Comparison of ENCODE assay signal across 7 cellular contexts in the genomic region with DNA sequence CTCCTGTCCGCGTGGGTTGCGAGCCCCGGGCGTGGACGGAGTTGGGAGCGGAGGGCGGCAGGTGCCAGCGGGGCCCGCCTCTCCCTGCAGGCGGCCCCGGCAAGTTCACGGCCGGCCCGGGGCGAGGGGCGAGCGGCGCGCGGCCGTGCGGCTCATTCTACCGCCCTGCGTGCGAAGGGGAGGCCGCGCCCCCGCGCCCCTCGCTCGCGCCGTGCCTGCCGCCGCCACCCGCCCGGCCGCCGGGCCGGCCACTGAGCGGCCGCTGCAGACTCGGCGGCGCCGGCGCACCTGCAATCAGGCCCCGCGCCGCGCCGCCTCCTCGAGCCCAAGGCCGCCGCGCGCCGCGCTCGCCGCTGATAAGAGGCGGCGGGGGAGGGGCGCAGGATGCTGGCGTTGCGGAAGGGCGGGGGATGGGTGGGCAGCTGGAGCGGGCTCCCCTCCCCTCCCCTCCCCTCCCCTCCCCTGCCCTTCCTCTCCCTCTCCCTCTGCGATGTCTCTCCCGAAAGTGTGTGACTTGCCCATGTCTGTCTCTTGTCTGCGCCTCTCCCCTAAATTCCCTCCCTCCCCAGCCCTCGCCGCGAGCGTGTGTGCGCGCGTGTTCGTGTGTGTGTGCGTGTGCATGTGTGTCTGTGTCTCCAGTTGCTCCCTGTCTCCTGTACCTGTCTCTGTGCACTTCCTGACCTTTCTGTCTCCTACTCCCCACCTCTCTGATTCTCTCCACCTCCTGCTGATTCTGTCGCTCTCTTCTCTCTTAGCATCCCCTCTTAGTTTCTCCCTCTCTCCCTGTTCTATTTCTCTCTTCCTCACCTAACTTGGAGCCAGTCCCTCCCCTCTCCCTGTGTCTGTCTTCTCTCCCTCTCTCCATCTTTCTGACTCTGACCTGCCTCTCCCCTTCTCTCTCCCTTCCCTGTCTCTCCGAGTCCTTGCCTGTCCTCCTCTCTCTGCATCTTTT.
DNase-seq lines count a peak whose midpoint lies in the region; ATAC-seq, FAIRE-seq and TF ChIP-seq lines count a peak whose summit lies in the region.

No MANE protein-coding gene starts in this region.

- FAIRE-seq in HepG2 (lab: Jason Lieb, UNC) = no peak

- H2AFZ ChIP-seq in HepG2 (ENCODE audit: low read length) = no peak overlapping the region

- TF ChIP-seq RAD21 in HepG2 (CRISPR knock-in tag; IDR thresholded peaks at IDR 0.05) = peak; percentile 68

- no peaks in the 10 kb centered on the region for H3K4me1 Mint-ChIP-seq in MCF 10A (ENCODE audit: insufficient read depth, unreplicated experiment)

- peaks cover 27% of the 10 kb centered on the region for H3K27me3 Mint-ChIP-seq in MCF 10A (ENCODE audit: insufficient read depth, unreplicated experiment)

- no peak for TF ChIP-seq POLR2A in HepG2 (IDR thresholded peaks at IDR 0.05; ENCODE audit: insufficient read depth in 1 of 2, low read depth in 2 of 2, low read length in 2 of 2)

- 39% methylated on average over 23 of the region's 83 CpGs for WGBS in HepG2 (ENCODE audit: low lambda C conversion rate)
- WGBS in thymus = 4% methylated on average over 83 of the region's 83 CpGs

- H3K79me2 ChIP-seq in HepG2 (ENCODE audit: insufficient read depth, low read length) = no peaks in the 10 kb centered on the region

- H3K27ac ChIP-seq in HepG2 (ENCODE audit: extremely low read length, insufficient read depth, low read length) (peak overlapping the region; percentile 73), thymus (ENCODE audit: low read depth) (no peak overlapping the region)

- intact Hi-C loops in MCF 10A (cut with micrococcal nuclease) = no loop called here
- intact Hi-C loops in HepG2 (cut with micrococcal nuclease; ENCODE audit: unreplicated experiment) = loop anchor here (1.0 to 2.0 kb wide), 2 partner anchors 29 to 35 kb away; no protein-coding TSS in a partner anchor

- in situ Hi-C loops in HepG2 (cut with HindIII; ENCODE audit: extremely low pct_ligation_motif_present, low pct_unique_long_range_greater_than_20kb) = loop anchor here (25.0 kb wide), 1 partner anchor 790 kb away; no protein-coding TSS in a partner anchor

- TF ChIP-seq EP300 in HepG2 (IDR thresholded peaks at IDR 0.05; ENCODE audit: low read depth in 2 of 2, low read length in 2 of 2) (peak; percentile 88; a peak in 3 of 4 replicates), HepG2 (CRISPR knock-in tag; IDR thresholded peaks at IDR 0.05; ENCODE audit: borderline replicate concordance) (no peak)

- H3K27ac Mint-ChIP-seq in MCF 10A (ENCODE audit: low read depth, unreplicated experiment) = no peak overlapping the region

- H3K27me3 ChIP-seq in HepG2 (ENCODE audit: control insufficient read depth in 1 of 2, insufficient read depth in 2 of 2, low read length in 2 of 2) = no peaks in the 10 kb centered on the region
- H3K27me3 ChIP-seq in thymus (ENCODE audit: control insufficient read depth, insufficient read depth) = peaks cover 11% of the 10 kb centered on the region

- ATAC-seq in HepG2 (peak; percentile 89), GM19452 (IDR thresholded peaks at IDR 0.05; ENCODE audit: unreplicated experiment) (no peak)

- POLR2A ChIA-PET in MCF 10A (lab: Yijun Ruan, JAX) = no interaction called here
- POLR2A ChIA-PET in HepG2 (lab: Yijun Ruan, JAX) = interaction anchor here (0.6 to 1.3 kb wide), 4 partner anchors 16 to 33 kb away, joined by 3 to 4 read pairs (median 4); no protein-coding TSS in a partner anchor

- H3K36me3 Mint-ChIP-seq in MCF 10A (ENCODE audit: insufficient read depth, unreplicated experiment) = no peaks in the 10 kb centered on the region

- H4K20me1 ChIP-seq in HepG2 (ENCODE audit: insufficient read depth, low read length) = no peaks in the 10 kb centered on the region

- no peaks in the 10 kb centered on the region for H3K9me3 Mint-ChIP-seq in MCF 10A (ENCODE audit: unreplicated experiment)

- BruUV-seq in MCF 10A (replicated peaks; lab: Mats Ljungman, UMichigan) (no TSS peak), HepG2 (replicated peaks; lab: Mats Ljungman, UMichigan) (no TSS peak)

- peak; percentile 3 for DNase-seq in GM19238 (ENCODE audit: insufficient read length, low spot score)
- DNase-seq in NCI-H2029 treated with DMSO at 0.1 percent for 48 hours (lab: John Stamatoyannopoulos, UW) = peak; percentile 24
- peak; percentile 12 for DNase-seq in MCF 10A (ENCODE audit: unreplicated experiment)
- peak; percentile 66 for DNase-seq in HepG2 (ENCODE audit: low spot score)
- no peak for DNase-seq in effector CD8-positive, alpha-beta T cell (lab: John Stamatoyannopoulos, UW)

- H3K9ac ChIP-seq in HepG2 (ENCODE audit: insufficient read depth, low read depth, low read length) = peak overlapping the region; percentile 64

- H3K36me3 ChIP-seq in HepG2 (replicated peaks in 1 of 2; ENCODE audit: control insufficient read depth in 1 of 2, insufficient read depth in 2 of 2, low read length in 2 of 2) (no peaks in the 10 kb centered on the region), thymus (ENCODE audit: control insufficient read depth, insufficient read depth) (no peaks in the 10 kb centered on the region)

- CTCF ChIA-PET in MCF 10A (lab: Yijun Ruan, JAX) = no interaction called here
- CTCF ChIA-PET in HepG2 (lab: Yijun Ruan, JAX; ENCODE audit: low intra/inter-chr PET ratio, low total read pairs) = interaction anchor here (1.0 to 1.1 kb wide), 2 partner anchors 54 to 301 kb away, joined by 3 read pairs; no protein-coding TSS in a partner anchor

- H3K4me1 ChIP-seq in HepG2 (ENCODE audit: insufficient read depth, low read length) (peaks cover 91% of the 10 kb centered on the region), thymus (ENCODE audit: control insufficient read depth, insufficient read depth, low read length) (no peaks in the 10 kb centered on the region)

- H3K4me3 ChIP-seq in HepG2 (replicated peaks in 1 of 3; ENCODE audit: insufficient read depth in 1 of 3, low read depth in 2 of 3, low read length in 3 of 3) = peak overlapping the region; percentile 25 to 59 (median 32); a peak in 5 of 6 replicates
- H3K4me3 ChIP-seq in thymus (ENCODE audit: low read length) = peak overlapping the region; percentile 35

- peak overlapping the region; percentile 55 for H3K4me3 Mint-ChIP-seq in MCF 10A (ENCODE audit: unreplicated experiment)

- no peak for TF ChIP-seq CTCF in MCF 10A (IDR thresholded peaks at IDR 0.05; ENCODE audit: unreplicated experiment)
- no peak for TF ChIP-seq CTCF in HepG2 (CRISPR knock-in tag; IDR thresholded peaks at IDR 0.05)

- peak overlapping the region; percentile 90 for H3K4me2 ChIP-seq in HepG2 (ENCODE audit: low read depth, low read length)

- no peaks in the 10 kb centered on the region for H3K9me3 ChIP-seq in HepG2 (ENCODE audit: low read length)
- no peaks in the 10 kb centered on the region for H3K9me3 ChIP-seq in thymus (ENCODE audit: control insufficient read depth)

TF ChIP-seq in HepG2, 621 proteins besides CTCF, POLR2A, EP300 and RAD21 (continues in another document):
- TF ChIP-seq CBX2 (IDR thresholded peaks at IDR 0.05; ENCODE audit: low read depth, low read length) (no peak), CBX2 (CRISPR knock-in tag; IDR thresholded peaks at IDR 0.05; ENCODE audit: low read depth) (no peak), ZBTB7B (CRISPR knock-in tag; IDR thresholded peaks at IDR 0.05) (no peak), MATR3 (CRISPR knock-in tag; IDR thresholded peaks at IDR 0.05) (no peak), ZNF75D (CRISPR knock-in tag; IDR thresholded peaks at IDR 0.05; ENCODE audit: borderline replicate concordance) (no peak), KDM3A (CRISPR knock-in tag; IDR thresholded peaks at IDR 0.05; ENCODE audit: low read depth) (no peak), TOE1 (CRISPR knock-in tag; IDR thresholded peaks at IDR 0.05) (no peak), MXI1 (IDR thresholded peaks at IDR 0.05; ENCODE audit: borderline replicate concordance, low read depth, low read length) (no peak), ZNF160 (CRISPR knock-in tag; IDR thresholded peaks at IDR 0.05) (no peak)
- TF ChIP-seq, protein P1, sequence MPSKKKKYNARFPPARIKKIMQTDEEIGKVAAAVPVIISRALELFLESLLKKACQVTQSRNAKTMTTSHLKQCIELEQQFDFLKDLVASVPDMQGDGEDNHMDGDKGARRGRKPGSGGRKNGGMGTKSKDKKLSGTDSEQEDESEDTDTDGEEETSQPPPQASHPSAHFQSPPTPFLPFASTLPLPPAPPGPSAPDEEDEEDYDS (CRISPR knock-in tag; IDR thresholded peaks at IDR 0.05) = no peak
- TF ChIP-seq, protein P2, sequence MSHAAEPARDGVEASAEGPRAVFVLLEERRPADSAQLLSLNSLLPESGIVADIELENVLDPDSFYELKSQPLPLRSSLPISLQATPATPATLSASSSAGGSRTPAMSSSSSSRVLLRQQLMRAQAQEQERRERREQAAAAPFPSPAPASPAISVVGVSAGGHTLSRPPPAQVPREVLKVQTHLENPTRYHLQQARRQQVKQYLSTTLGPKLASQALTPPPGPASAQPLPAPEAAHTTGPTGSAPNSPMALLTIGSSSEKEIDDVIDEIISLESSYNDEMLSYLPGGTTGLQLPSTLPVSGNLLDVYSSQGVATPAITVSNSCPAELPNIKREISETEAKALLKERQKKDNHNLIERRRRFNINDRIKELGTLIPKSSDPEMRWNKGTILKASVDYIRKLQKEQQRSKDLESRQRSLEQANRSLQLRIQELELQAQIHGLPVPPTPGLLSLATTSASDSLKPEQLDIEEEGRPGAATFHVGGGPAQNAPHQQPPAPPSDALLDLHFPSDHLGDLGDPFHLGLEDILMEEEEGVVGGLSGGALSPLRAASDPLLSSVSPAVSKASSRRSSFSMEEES (CRISPR knock-in tag; IDR thresholded peaks at IDR 0.05) = 0 out of 2 replicates have a peak, but pooled peaks have one; percentile 27
